Comparison of ENCODE assay signal across 23 cellular contexts in the genomic region with DNA sequence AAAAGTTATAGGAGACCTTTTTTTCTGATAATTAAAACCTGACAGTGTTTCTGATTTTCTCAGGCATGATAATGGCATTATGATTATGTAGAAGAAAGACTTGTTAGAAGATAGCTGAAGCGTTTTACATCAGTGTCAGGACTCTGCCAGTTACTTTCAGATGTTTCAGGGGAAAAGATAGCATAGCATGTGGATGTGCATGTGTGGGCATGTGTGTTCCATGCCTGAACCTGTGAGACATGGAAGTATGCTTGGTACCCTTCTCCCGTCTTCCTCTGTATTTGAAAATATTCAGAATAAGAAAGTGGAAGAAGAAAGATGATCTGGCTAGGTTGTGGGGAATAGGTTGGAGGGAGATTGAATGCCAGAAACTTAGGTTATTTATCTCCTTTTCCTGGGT.
DNase-seq lines count a peak whose midpoint lies in the region; ATAC-seq, FAIRE-seq and TF ChIP-seq lines count a peak whose summit lies in the region.
"Had no signal": no experiment of that assay in that cellular context is flagged by ENCODE, and none has a peak within 500 bp of the region (broad histone marks: within the 10 kb centered on the region; RNA-seq: fewer than 3 reads in every experiment).

No MANE protein-coding gene starts in this region.

- H3K27ac ChIP-seq in HepG2 (ENCODE audit: extremely low read length, insufficient read depth, low read length), result no peak overlapping the region
- no peak overlapping the region for H3K27ac ChIP-seq in right lobe of liver
- no peak overlapping the region for H3K27ac ChIP-seq in sigmoid colon
- H3K27ac ChIP-seq: 22Rv1; A549; BLaER1 treated with 17β-estradiol and CSF1 and Interleukin-3, amounts not matched to agents 10 nM and 100 nM; C4-2B had no signal

- H3K9me3 Mint-ChIP-seq in activated T-helper 17 cell treated with anti-CD3 and anti-CD28 coated beads, Interleukin-2, amount 50 U/mL, for 72 hours, result no peaks in the 10 kb centered on the region
- H3K9me3 Mint-ChIP-seq in nephron progenitor cell, result no peaks in the 10 kb centered on the region
- H3K9me3 Mint-ChIP-seq: CD4-positive, alpha-beta T cell; CD8-positive, alpha-beta T cell had no signal

- no peak overlapping the region for H3K4me2 ChIP-seq in HepG2 (ENCODE audit: low read depth, low read length)
- H3K4me2 ChIP-seq: A549; BLaER1 treated with 17β-estradiol and CSF1 and Interleukin-3, amounts not matched to agents 10 nM and 100 nM had no signal

- H3K27me3 Mint-ChIP-seq in activated T-helper 17 cell treated with anti-CD3 and anti-CD28 coated beads, Interleukin-2, amount 50 U/mL, for 72 hours, result no peaks in the 10 kb centered on the region
- H3K27me3 Mint-ChIP-seq in nephron progenitor cell (ENCODE audit: low read depth, poor library complexity), result no peaks in the 10 kb centered on the region
- H3K27me3 Mint-ChIP-seq: B cell; CD4-positive, alpha-beta T cell had no signal

- H3K27me3 ChIP-seq in HepG2 (ENCODE audit: control insufficient read depth in 1 of 2, insufficient read depth in 2 of 2, low read length in 2 of 2) (no peaks in the 10 kb centered on the region), right lobe of liver (no peaks in the 10 kb centered on the region), sigmoid colon (no peaks in the 10 kb centered on the region)
- H3K27me3 ChIP-seq: BLaER1 treated with 17β-estradiol and CSF1 and Interleukin-3, amounts not matched to agents 10 nM and 100 nM had no signal

- H3K4me1 Mint-ChIP-seq in activated T-helper 17 cell treated with anti-CD3 and anti-CD28 coated beads, Interleukin-2, amount 50 U/mL, for 72 hours, result peaks cover 10% of the 10 kb centered on the region
- peaks cover 42% of the 10 kb centered on the region for H3K4me1 Mint-ChIP-seq in nephron progenitor cell
- H3K4me1 Mint-ChIP-seq: B cell had no signal

- no peaks in the 10 kb centered on the region for H3K4me1 ChIP-seq in HepG2 (ENCODE audit: insufficient read depth, low read length)
- no peaks in the 10 kb centered on the region for H3K4me1 ChIP-seq in right lobe of liver
- peaks cover 0 to 9% (median 0%) of the 10 kb centered on the region in 4 donors for H3K4me1 ChIP-seq in sigmoid colon
- H3K4me1 ChIP-seq: BLaER1 treated with 17β-estradiol and CSF1 and Interleukin-3, amounts not matched to agents 10 nM and 100 nM had no signal

- POLR2A ChIA-PET in HepG2 (lab: Yijun Ruan, JAX), result no interaction called here

- H4K20me1 ChIP-seq in HepG2 (ENCODE audit: insufficient read depth, low read length), result no peaks in the 10 kb centered on the region

- no peak for TF ChIP-seq RAD21 in HepG2 (CRISPR knock-in tag; IDR thresholded peaks at IDR 0.05)

- ATAC-seq in HepG2, result no peak
- ATAC-seq in right lobe of liver, result no peak
- no peak for ATAC-seq in activated T-helper 17 cell treated with anti-CD3 and anti-CD28 coated beads, Interleukin-2, amount 50 U/mL, for 72 hours (replicated peaks)
- ATAC-seq: A549; CD8-positive, alpha-beta T cell had no signal

- TF ChIP-seq EP300 in HepG2 (IDR thresholded peaks at IDR 0.05; ENCODE audit: low read depth in 2 of 2, low read length in 2 of 2), result no peak
- TF ChIP-seq EP300 in HepG2 (CRISPR knock-in tag; IDR thresholded peaks at IDR 0.05; ENCODE audit: borderline replicate concordance), result no peak
- TF ChIP-seq EP300 in sigmoid colon (IDR thresholded peaks at IDR 0.05), result no peak

- in situ Hi-C loops in HepG2 (cut with HindIII; ENCODE audit: extremely low pct_ligation_motif_present, low pct_unique_long_range_greater_than_20kb), result no loop called here

- 91% methylated on average over 2 of the region's 2 CpGs for WGBS in HepG2 (ENCODE audit: low lambda C conversion rate)
- 92% methylated on average over 2 of the region's 2 CpGs for WGBS in right lobe of liver (ENCODE audit: insufficient coverage, low coverage, low lambda C conversion rate, missing lambda C conversion rate)
- 95 to 98% methylated on average over 2 of the region's 2 CpGs for WGBS in sigmoid colon, 2 donors

- no peak overlapping the region for H3K9ac ChIP-seq in HepG2 (ENCODE audit: insufficient read depth, low read depth, low read length)
- H3K9ac ChIP-seq: BLaER1 treated with 17β-estradiol and CSF1 and Interleukin-3, amounts not matched to agents 10 nM and 100 nM had no signal

- H3K4me3 Mint-ChIP-seq in activated T-helper 17 cell treated with anti-CD3 and anti-CD28 coated beads, Interleukin-2, amount 50 U/mL, for 72 hours, result no peak overlapping the region
- H3K4me3 Mint-ChIP-seq in nephron progenitor cell, result no peak overlapping the region
- H3K4me3 Mint-ChIP-seq: B cell; CD4-positive, alpha-beta T cell; CD8-positive, alpha-beta T cell had no signal

- H3K4me3 ChIP-seq in HepG2 (replicated peaks in 1 of 3; ENCODE audit: insufficient read depth in 1 of 3, low read depth in 2 of 3, low read length in 3 of 3) (no peak overlapping the region), right lobe of liver (no peak overlapping the region), epithelial cell of esophagus (ENCODE audit: low read length) (no peak overlapping the region), sigmoid colon (no peak overlapping the region)
- H3K4me3 ChIP-seq: A549; BLaER1 treated with 17β-estradiol and CSF1 and Interleukin-3, amounts not matched to agents 10 nM and 100 nM had no signal

- no TSS peak for BruUV-seq in HepG2 (replicated peaks; lab: Mats Ljungman, UMichigan)

- H3K9me3 ChIP-seq in HepG2 (ENCODE audit: low read length) (no peaks in the 10 kb centered on the region), right lobe of liver (no peaks in the 10 kb centered on the region), sigmoid colon (no peaks in the 10 kb centered on the region)
- H3K9me3 ChIP-seq: A549; BLaER1 treated with 17β-estradiol and CSF1 and Interleukin-3, amounts not matched to agents 10 nM and 100 nM had no signal

- no peak overlapping the region for H2AFZ ChIP-seq in HepG2 (ENCODE audit: low read length)

- H3K36me3 Mint-ChIP-seq in activated T-helper 17 cell treated with anti-CD3 and anti-CD28 coated beads, Interleukin-2, amount 50 U/mL, for 72 hours (ENCODE audit: low read depth), result peaks cover 85% of the 10 kb centered on the region
- H3K36me3 Mint-ChIP-seq in nephron progenitor cell (ENCODE audit: low read depth), result peaks cover 54% of the 10 kb centered on the region

- H3K36me3 ChIP-seq in HepG2 (replicated peaks in 1 of 2; ENCODE audit: control insufficient read depth in 1 of 2, insufficient read depth in 2 of 2, low read length in 2 of 2) (peaks cover 1 to 10% of the 10 kb centered on the region in 2 experiments; a peak in 4 of 5 replicates), right lobe of liver (peaks cover 0 to 10% (median 0%) of the 10 kb centered on the region in 4 donors), sigmoid colon (peaks cover 0 to 44% (median 0%) of the 10 kb centered on the region in 4 donors)

- CTCF ChIA-PET in HepG2 (lab: Yijun Ruan, JAX; ENCODE audit: low intra/inter-chr PET ratio, low total read pairs), result no interaction called here

- no peak for FAIRE-seq in HepG2 (lab: Jason Lieb, UNC)
- FAIRE-seq: A549, D721Med, G401.6, GM12891, GM19239 had no signal

- no peaks in the 10 kb centered on the region for H3K79me2 ChIP-seq in HepG2 (ENCODE audit: insufficient read depth, low read length)

- DNase-seq in HepG2 (ENCODE audit: low spot score) (no peak), right lobe of liver (no peak), epithelial cell of esophagus (ENCODE audit: low read depth) (peak; percentile 59), nephron progenitor cell (no peak), sigmoid colon (no peak), NCI-H2081 (lab: John Stamatoyannopoulos, UW) (no peak), COLO829 (ENCODE audit: low spot score) (no peak)
- DNase-seq: AML-193; CD4-positive, alpha-beta T cell; CD8-positive, alpha-beta T cell; COR-L47; DMS79 treated with DMSO at 0.1 percent for 48 hours; GF-D8 had no signal

- no peak for TF ChIP-seq POLR2A in HepG2 (IDR thresholded peaks at IDR 0.05; ENCODE audit: insufficient read depth in 1 of 2, low read depth in 2 of 2, low read length in 2 of 2)
- no peak for TF ChIP-seq POLR2A in right lobe of liver (IDR thresholded peaks at IDR 0.05)
- TF ChIP-seq POLR2A in sigmoid colon (IDR thresholded peaks at IDR 0.05), result no peak

- TF ChIP-seq CTCF in HepG2 (CRISPR knock-in tag; IDR thresholded peaks at IDR 0.05) (no peak), right lobe of liver (IDR thresholded peaks at IDR 0.05) (no peak), epithelial cell of esophagus (IDR thresholded peaks at IDR 0.05; ENCODE audit: insufficient read depth, low read depth, low read length, missing control alignments) (no peak), nephron progenitor cell (IDR thresholded peaks at IDR 0.05) (no peak), sigmoid colon (IDR thresholded peaks at IDR 0.05) (no peak)

- peak overlapping the region; percentile 16 for H3K27ac Mint-ChIP-seq in activated T-helper 17 cell treated with anti-CD3 and anti-CD28 coated beads, Interleukin-2, amount 50 U/mL, for 72 hours
- H3K27ac Mint-ChIP-seq in nephron progenitor cell, result peak overlapping the region; percentile 44
- H3K27ac Mint-ChIP-seq: B cell; CD4-positive, alpha-beta T cell; CD8-positive, alpha-beta T cell had no signal

- intact Hi-C loops in HepG2 (cut with micrococcal nuclease; ENCODE audit: unreplicated experiment) (no loop called here), right lobe of liver (cut with DNase I) (no loop called here), sigmoid colon (cut with DNase I) (no loop called here)

TF ChIP-seq in HepG2, 621 proteins besides CTCF, POLR2A, EP300 and RAD21:
- TF ChIP-seq, protein P1, sequence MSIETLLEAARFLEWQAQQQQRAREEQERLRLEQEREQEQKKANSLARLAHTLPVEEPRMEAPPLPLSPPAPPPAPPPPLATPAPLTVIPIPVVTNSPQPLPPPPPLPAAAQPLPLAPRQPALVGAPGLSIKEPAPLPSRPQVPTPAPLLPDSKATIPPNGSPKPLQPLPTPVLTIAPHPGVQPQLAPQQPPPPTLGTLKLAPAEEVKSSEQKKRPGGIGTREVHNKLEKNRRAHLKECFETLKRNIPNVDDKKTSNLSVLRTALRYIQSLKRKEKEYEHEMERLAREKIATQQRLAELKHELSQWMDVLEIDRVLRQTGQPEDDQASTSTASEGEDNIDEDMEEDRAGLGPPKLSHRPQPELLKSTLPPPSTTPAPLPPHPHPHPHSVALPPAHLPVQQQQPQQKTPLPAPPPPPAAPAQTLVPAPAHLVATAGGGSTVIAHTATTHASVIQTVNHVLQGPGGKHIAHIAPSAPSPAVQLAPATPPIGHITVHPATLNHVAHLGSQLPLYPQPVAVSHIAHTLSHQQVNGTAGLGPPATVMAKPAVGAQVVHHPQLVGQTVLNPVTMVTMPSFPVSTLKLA (IDR thresholded peaks at IDR 0.05), result 0 out of 2 replicates have a peak, but pooled peaks have one; percentile 22
- no peak for TF ChIP-seq RBAK (CRISPR knock-in tag; IDR thresholded peaks at IDR 0.05)
